9 cellular contexts compared by ENCODE assay signal in the genomic region with DNA sequence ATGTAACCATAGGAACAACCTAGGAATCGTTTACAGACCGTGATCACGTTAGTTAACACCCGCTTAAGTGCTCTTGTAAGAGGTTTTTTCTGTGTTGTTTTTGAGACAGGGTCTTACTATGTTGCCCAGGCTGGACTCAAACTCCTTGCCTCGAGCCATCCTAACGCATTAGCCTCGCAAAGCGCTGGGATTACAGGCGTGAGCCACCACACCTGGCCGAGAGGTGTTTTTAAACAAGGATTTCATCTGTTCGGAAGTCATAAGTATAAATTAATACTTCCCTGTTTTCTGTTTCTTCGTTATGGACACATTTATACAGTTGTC. TPM values are rescaled to one million over a fixed set of nuclear protein-coding genes. Genes with fewer than 3 reads are reported as not detected.
DNase-seq lines count a peak whose midpoint lies in the region; ATAC-seq and TF ChIP-seq lines count a peak whose summit lies in the region.
"Had no signal": no experiment of that assay in that cellular context is flagged by ENCODE, and none has a peak within 500 bp of the region (broad histone marks: within the 10 kb centered on the region; RNA-seq: fewer than 3 reads in every experiment).

No MANE protein-coding gene starts in this region.

- H3K9me3 Mint-ChIP-seq in activated CD8-positive, alpha-beta T cell treated with anti-CD3 and anti-CD28 coated beads for 36 hours, result no peaks in the 10 kb centered on the region

- peak overlapping the region; percentile 70 for H3K27ac ChIP-seq in substantia nigra (ENCODE audit: low read depth, low read length, poor library complexity, severe bottlenecking)

- peaks cover 14% of the 10 kb centered on the region for H3K36me3 Mint-ChIP-seq in activated CD8-positive, alpha-beta T cell treated with anti-CD3 and anti-CD28 coated beads for 36 hours (ENCODE audit: low read depth)

- no peaks in the 10 kb centered on the region for H3K9me3 ChIP-seq in iPS-18c (ENCODE audit: control insufficient read depth, insufficient read depth, low read length)

- ATAC-seq in activated CD8-positive, alpha-beta T cell treated with anti-CD3 and anti-CD28 coated beads for 36 hours, result no peak

- TF ChIP-seq CTCF in activated CD8-positive, alpha-beta T cell treated with anti-CD3 and anti-CD28 coated beads for 36 hours (IDR thresholded peaks at IDR 0.05), result no peak

- H3K4me3 Mint-ChIP-seq in activated CD8-positive, alpha-beta T cell treated with anti-CD3 and anti-CD28 coated beads for 36 hours, result peak overlapping the region; percentile 97

- intact Hi-C loops in activated CD8-positive, alpha-beta T cell treated with anti-CD3 and anti-CD28 coated beads for 36 hours (cut with micrococcal nuclease), result no loop called here

- POLR2A ChIA-PET in activated CD8-positive, alpha-beta T cell treated with anti-CD3 and anti-CD28 coated beads for 36 hours (lab: Charles Lee), result no interaction called here

- H3K27ac Mint-ChIP-seq in activated CD8-positive, alpha-beta T cell treated with anti-CD3 and anti-CD28 coated beads for 36 hours, result peak overlapping the region; percentile 71

- H3K4me1 Mint-ChIP-seq in activated CD8-positive, alpha-beta T cell treated with anti-CD3 and anti-CD28 coated beads for 36 hours (ENCODE audit: low read depth), result peaks cover 27% of the 10 kb centered on the region

- CTCF ChIA-PET in activated CD8-positive, alpha-beta T cell treated with anti-CD3 and anti-CD28 coated beads for 36 hours (lab: Charles Lee), result interaction anchor here (1.0 to 1.3 kb wide), 2 partner anchors 44 to 92 kb away, joined by 3 to 4 read pairs; partner anchors contain the start of gene ALDH5A1

- H3K4me3 ChIP-seq in iPS-18c (ENCODE audit: insufficient read depth, low read depth, low read length), result peak overlapping the region; percentile 92

- DNase-seq in SIG-M5 treated with dmso at 0.1 percent for 504 hours (lab: John Stamatoyannopoulos, UW; ENCODE audit: unreplicated experiment) (peak; percentile 47), SIG-M5 (lab: John Stamatoyannopoulos, UW) (no peak), substantia nigra (lab: John Stamatoyannopoulos, UW) (no peak), NCI-H146 (lab: John Stamatoyannopoulos, UW) (no peak), HuH-7 (ENCODE audit: low spot score) (no peak), NCI-H2196 (lab: John Stamatoyannopoulos, UW; ENCODE audit: unreplicated experiment) (no peak)
- DNase-seq in activated CD8-positive, alpha-beta T cell treated with anti-CD3 and anti-CD28 coated beads for 36 hours, result no peak

- H3K27me3 Mint-ChIP-seq in activated CD8-positive, alpha-beta T cell treated with anti-CD3 and anti-CD28 coated beads for 36 hours, result peaks cover 14% of the 10 kb centered on the region

RNA-seq across cellular contexts. Expression of gene MRS2, which starts 0.7 kb away (rescaled TPM):
- 10 to 100 TPM; 24.7 to 26.3 TPM for total RNA-seq in activated CD8-positive, alpha-beta T cell treated with anti-CD3 and anti-CD28 coated beads for 36 hours

RNA-seq across cellular contexts. Expression of gene DCDC2, which starts 45.6 kb away (rescaled TPM):
- not detected for total RNA-seq in activated CD8-positive, alpha-beta T cell treated with anti-CD3 and anti-CD28 coated beads for 36 hours
- total RNA-seq: T-helper 2 cell treated with Interferon-gamma antibody and Interleukin-4, amounts not matched to agents 100 ng/mL and 5 ng/mL, for 36 hours had no signal
